Comparison of ENCODE assay signal across 29 cellular contexts in the genomic region with DNA sequence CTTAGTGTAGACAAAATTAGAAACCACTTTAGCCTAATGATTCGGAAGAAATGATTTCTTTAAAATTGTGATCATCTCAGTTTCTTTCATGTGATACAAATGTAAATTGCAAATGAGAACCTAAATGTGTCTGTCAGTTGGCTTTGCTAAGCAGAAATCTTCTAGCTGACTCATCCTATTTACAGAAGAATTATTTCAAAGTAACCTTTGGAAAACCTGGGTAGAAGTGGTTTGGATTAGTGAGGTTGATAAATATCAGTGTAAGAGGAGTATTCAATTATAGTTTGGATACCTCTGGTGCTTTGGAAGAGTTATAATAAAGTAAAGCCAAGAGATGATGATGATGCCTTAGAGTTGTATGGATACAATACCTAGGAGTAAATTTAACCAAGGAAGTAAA. TPM values are rescaled to one million over a fixed set of nuclear protein-coding genes. Genes with fewer than 3 reads are reported as not detected.
DNase-seq lines count a peak whose midpoint lies in the region; ATAC-seq, FAIRE-seq and TF ChIP-seq lines count a peak whose summit lies in the region.
"Had no signal": no experiment of that assay in that cellular context is flagged by ENCODE, and none has a peak within 500 bp of the region (broad histone marks: within the 10 kb centered on the region; RNA-seq: fewer than 3 reads in every experiment).

No MANE protein-coding gene starts in this region.

- H3K9me1 ChIP-seq in IMR-90 (ENCODE audit: insufficient read depth, low read length) (peaks cover 2% of the 10 kb centered on the region; the same call in 1 of the 2 replicates), K562 (ENCODE audit: control insufficient read depth, insufficient read depth, low read length) (no peaks in the 10 kb centered on the region)

- TF ChIP-seq RAD21 in IMR-90 (IDR thresholded peaks at IDR 0.05; ENCODE audit: low read length) (no peak), K562 (CRISPR knock-in tag; conservative IDR thresholded peaks at IDR 0.05 in 1 of 2, IDR thresholded peaks at IDR 0.05 in 1 of 2) (no peak)

- no peak overlapping the region for H3K4me3 ChIP-seq in IMR-90 (ENCODE audit: insufficient read depth, low read depth, low read length)
- H3K4me3 ChIP-seq in K562: no peak overlapping the region
- H3K4me3 ChIP-seq: PC-9, SJCRH30 had no signal

- no TSS peak for BruUV-seq in IMR-90 (replicated peaks; lab: Mats Ljungman, UMichigan)
- BruUV-seq in K562 (replicated peaks; lab: Mats Ljungman, UMichigan): no TSS peak

- CTCF ChIA-PET in IMR-90 (lab: Yijun Ruan, JAX) (no interaction called here), K562 (lab: Yijun Ruan, JAX; ENCODE audit: low intra/inter-chr PET ratio) (interaction anchor here (0.6 kb wide), 1 partner anchor 11 kb away, joined by 3 read pairs; no protein-coding TSS in a partner anchor)

- FAIRE-seq in K562 (lab: Jason Lieb, UNC): no peak
- peak; percentile 94 for FAIRE-seq in islet of Langerhans (lab: Jason Lieb, UNC)
- FAIRE-seq: A204.1, GM12891, GM19239, H54, HTR-8/SVneo had no signal

- no peak overlapping the region for H2BK120ac ChIP-seq in IMR-90 (ENCODE audit: low read depth, low read length)

- H3K4me1 ChIP-seq in IMR-90 (ENCODE audit: control insufficient read depth, insufficient read depth, low read length): no peaks in the 10 kb centered on the region
- peaks cover 7 to 10% of the 10 kb centered on the region in 2 experiments; a peak in 3 of 5 replicates for H3K4me1 ChIP-seq in K562 (replicated peaks in 1 of 2; ENCODE audit: control insufficient read depth in 2 of 2, insufficient read depth in 2 of 2, low read length in 2 of 2)
- H3K4me1 ChIP-seq: SJCRH30 had no signal

- in situ Hi-C loops in IMR-90 (cut with MboI; ENCODE audit: low sequenced_read_pairs) (no loop called here), K562 (cut with MboI) (no loop called here)

- H3K9ac ChIP-seq in IMR-90 (ENCODE audit: low read depth, low read length) (no peak overlapping the region), K562 (ENCODE audit: insufficient read depth in 1 of 2, low read depth in 2 of 2, low read length in 2 of 2) (no peak overlapping the region)

- no CpG with 5 or more reads among the region's 1 CpG for WGBS in IMR-90 (ENCODE audit: extremely low coverage in 2 of 2, insufficient read length in 1 of 2), 2 experiments
- 78% methylated on average over 1 of the region's 1 CpG for WGBS in K562 (ENCODE audit: insufficient coverage, low coverage, missing lambda C conversion rate)

- H3K79me1 ChIP-seq in IMR-90 (ENCODE audit: low read depth in 1 of 2, low read length in 2 of 2): no peaks in the 10 kb centered on the region

- H4K20me1 ChIP-seq in IMR-90 (ENCODE audit: insufficient read depth, low read length): no peaks in the 10 kb centered on the region
- no peaks in the 10 kb centered on the region for H4K20me1 ChIP-seq in K562 (replicated peaks; ENCODE audit: control insufficient read depth, insufficient read depth, low read length)

- H2AK5ac ChIP-seq in IMR-90 (ENCODE audit: low read depth, low read length): no peak overlapping the region

- TF ChIP-seq POLR2A in IMR-90 (IDR thresholded peaks at IDR 0.05; ENCODE audit: low read depth, low read length): no peak
- no peak for TF ChIP-seq POLR2A in K562 (conservative IDR thresholded peaks at IDR 0.05)

- TF ChIP-seq CTCF in IMR-90 (conservative IDR thresholded peaks at IDR 0.05; ENCODE audit: low read depth, low read length) (no peak), K562 (IDR thresholded peaks at IDR 0.05 in 2 of 3, conservative IDR thresholded peaks at IDR 0.05 in 1 of 3; ENCODE audit: insufficient read depth in 2 of 3, low read depth in 1 of 3, low read length in 3 of 3) (no peak)

- H3K36me3 ChIP-seq in IMR-90 (ENCODE audit: control insufficient read depth, insufficient read depth, low read length) (no peaks in the 10 kb centered on the region), K562 (ENCODE audit: control insufficient read depth, insufficient read depth, low read length) (no peaks in the 10 kb centered on the region)

- POLR2A ChIA-PET in IMR-90 (lab: Charles Lee; ENCODE audit: unreplicated experiment) (no interaction called here), K562 (lab: Yijun Ruan, JAX) (interaction anchor here (0.5 to 2.1 kb wide), 8 partner anchors 10 to 86 kb away, joined by 3 to 10 read pairs (median 4); no protein-coding TSS in a partner anchor)

- ATAC-seq in IMR-90 (ENCODE audit: low read depth) (no peak), K562 (no peak)
- ATAC-seq: Right ventricle myocardium inferior had no signal

- H3K27ac ChIP-seq in IMR-90 (ENCODE audit: insufficient read depth, low read length) (no peak overlapping the region), K562 (ENCODE audit: extremely low read depth, low read depth, low read length) (peak overlapping the region; percentile 41; the same call in 1 of the 3 replicates)
- H3K27ac ChIP-seq: PC-9, SJCRH30 had no signal

- no peak overlapping the region for H2BK20ac ChIP-seq in IMR-90 (ENCODE audit: low read depth, low read length)

- H3K4ac ChIP-seq in IMR-90 (ENCODE audit: low read depth, low read length): no peak overlapping the region

- H3K56ac ChIP-seq in IMR-90 (ENCODE audit: extremely low read depth, insufficient read depth, low read length): no peak overlapping the region

- no peak overlapping the region for H2AK9ac ChIP-seq in IMR-90 (replicated peaks; ENCODE audit: low read depth, low read length, poor library complexity)

- H2BK15ac ChIP-seq in IMR-90 (ENCODE audit: low read depth, low read length): no peak overlapping the region

- DNase-seq in DMS53 (lab: John Stamatoyannopoulos, UW) (peak; percentile 71), IMR-90 (peak; percentile 6), K562 (ENCODE audit: extremely low read depth in 1 of 4, low spot score in 3 of 4) (peak in 1 of 4 experiments; percentile 12), DMS114 treated with DMSO at 0.1 percent for 48 hours (lab: John Stamatoyannopoulos, UW; ENCODE audit: unreplicated experiment) (no peak), HCEC 1CT (no peak)
- DNase-seq in activated CD4-positive, alpha-beta T cell treated with anti-CD3 and anti-CD28 coated beads for 1 hour: no peak
- DNase-seq: C1 segment of cervical spinal cord; CD4-positive, alpha-beta memory T cell; COR-L47; DMS79 treated with DMSO at 0.1 percent for 48 hours; GF-D8; NCI-H1048; NCI-H1417; NCI-H1694; NCI-H2029 treated with DMSO at 0.1 percent for 48 hours; NCI-H2171; NCI-H226; NCI-H510A; NCI-H748 treated with DMSO at 0.1 percent for 48 hours; NK-92 treated with Interleukin-12 subunit alpha and Interleukin-12 subunit beta, amount 100 ng/mL, for 24 hours; PC-9; SJCRH30 had no signal

- no peak overlapping the region for H2BK5ac ChIP-seq in IMR-90 (ENCODE audit: low read depth, low read length, poor library complexity, severe bottlenecking)

- no peaks in the 10 kb centered on the region for H3K79me2 ChIP-seq in K562 (ENCODE audit: control insufficient read depth, insufficient read depth, low read length)

- no peak overlapping the region for H2AFZ ChIP-seq in IMR-90 (replicated peaks; ENCODE audit: low read length, poor library complexity)
- H2AFZ ChIP-seq in K562 (ENCODE audit: low read depth, low read length): no peak overlapping the region; the same call in 1 of the 2 replicates
- H2AFZ ChIP-seq: PC-9 had no signal

- H4K91ac ChIP-seq in IMR-90 (ENCODE audit: insufficient read depth, low read depth, low read length): no peak overlapping the region

- no peak overlapping the region for H3K14ac ChIP-seq in IMR-90 (replicated peaks; ENCODE audit: low read depth, low read length)

- H3K4me2 ChIP-seq in IMR-90 (ENCODE audit: low read depth, low read length): no peak overlapping the region
- no peak overlapping the region for H3K4me2 ChIP-seq in K562 (ENCODE audit: insufficient read depth, low read length)
- H3K4me2 ChIP-seq: PC-9 had no signal

- intact Hi-C loops in IMR-90 (cut with micrococcal nuclease) (no loop called here), K562 (cut with micrococcal nuclease) (no loop called here)

- dilution Hi-C loops in IMR-90 (cut with HindIII; ENCODE audit: low sequenced_read_pairs, unreplicated experiment): no loop called here

- no peak overlapping the region for H3K23ac ChIP-seq in IMR-90 (ENCODE audit: low read depth, low read length)

- H3K9me3 ChIP-seq in IMR-90 (ENCODE audit: control insufficient read depth, insufficient read depth, low read length) (no peaks in the 10 kb centered on the region), K562 (replicated peaks; ENCODE audit: control insufficient read depth, insufficient read depth, low read depth, low read length) (no peaks in the 10 kb centered on the region)
- H3K9me3 ChIP-seq: SJCRH30 had no signal

- no peak overlapping the region for H4K8ac ChIP-seq in IMR-90 (ENCODE audit: low read depth in 2 of 2, low read length in 2 of 2)

- TF ChIP-seq EP300 in K562 (IDR thresholded peaks at IDR 0.05; ENCODE audit: low read length): no peak

- no peaks in the 10 kb centered on the region for H3K27me3 ChIP-seq in IMR-90 (ENCODE audit: control insufficient read depth, insufficient read depth, low read length)
- H3K27me3 ChIP-seq in K562 (ENCODE audit: control insufficient read depth in 2 of 2, insufficient read depth in 2 of 2, low read length in 2 of 2): no peaks in the 10 kb centered on the region
- H3K27me3 ChIP-seq: SJCRH30 had no signal

- no peak overlapping the region for H4K5ac ChIP-seq in IMR-90 (ENCODE audit: low read depth, low read length)

- no peak overlapping the region for H3K18ac ChIP-seq in IMR-90 (ENCODE audit: low read depth, low read length)

RNA-seq across cellular contexts. Expression of gene CC2D1B, which starts 37.4 kb away (rescaled TPM):
- total RNA-seq in IMR-90 (2012; rRNA removed) (15.6 and 17.2 TPM in 2 replicates), K562 (2014; rRNA removed) (25.5 and 29.7 TPM in 2 replicates), K562 (2014; rRNA removed; fragmentation: Illumina TruSeq; extraction: Trizol) (19.4 and 20.2 TPM in 2 replicates), K562 (2015; rRNA removed; fragmentation: Illumina TruSeq; extraction: Trizol) (25.3 and 28.6 TPM in 2 replicates), K562 (2021) (27.7 and 33.6 TPM in 2 replicates)
- polyA plus RNA-seq in IMR-90 (2012; rRNA removed) (16.4 and 16.9 TPM in 2 replicates), K562 (2011; rRNA removed) (12.6 and 18.9 TPM in 2 replicates), K562 (2014; fragmentation: Illumina TruSeq; extraction: Trizol) (21.1 and 25.8 TPM in 2 replicates), K562 (2014; fragmentation: Nextera tagmentation; extraction: Ambion mirVana) (1 to 10 TPM; 1.2 to 1.5 TPM), K562 (2014; rRNA removed) (22.7 and 25.6 TPM in 2 replicates)
- 9.8 and 10.7 TPM in 2 replicates for polyA plus RNA-seq in IMR-90 (2012; cell fraction: cytosol; rRNA removed)
- polyA plus RNA-seq in IMR-90 (2012; cell fraction: nucleus; rRNA removed; ENCODE audit: low replicate concordance): 39.6 and 49.2 TPM in 2 replicates
- 70.2 and 156 TPM in 2 replicates for total RNA-seq in K562 (2011; cell fraction: chromatin; rRNA removed; ENCODE audit: low replicate concordance)
- total RNA-seq in K562 (2011; cell fraction: nucleolus; rRNA removed): 81.2 and 87.4 TPM in 2 replicates
- total RNA-seq in K562 (2011; cell fraction: nucleoplasm; rRNA removed): 68.6 and 74.7 TPM in 2 replicates
- polyA plus RNA-seq in K562 (2011; cell fraction: cytosol; rRNA removed): 9.4 and 12.9 TPM in 2 replicates
- 103 and 117 TPM in 2 replicates for polyA plus RNA-seq in K562 (2011; cell fraction: nucleus; rRNA removed)
- 23.4 and 39.3 TPM in 2 replicates for polyA plus RNA-seq in K562 (2012)
- polyA minus RNA-seq in K562 (2011; rRNA and poly(A)+ RNA removed): 11.8 and 12.0 TPM in 2 replicates
- polyA minus RNA-seq in K562 (2011; cell fraction: cytosol; rRNA and poly(A)+ RNA removed): 18.3 and 21.1 TPM in 2 replicates
- polyA minus RNA-seq in K562 (2011; cell fraction: nucleus; rRNA and poly(A)+ RNA removed): 39.9 and 50.9 TPM in 2 replicates

Comparison
In these comparisons a context has a peak if more than half of its experiments do, and no peak if none do; other contexts are left out.
1. DNase-seq: peak in DMS53 (single experiment) and IMR-90 (single experiment); none in DMS114 treated with DMSO at 0.1 percent for 48 hours (single experiment), activated CD4-positive, alpha-beta T cell treated with anti-CD3 and anti-CD28 coated beads for 1 hour (single experiment) and HCEC 1CT (single experiment).